ENCODE assay signal across 16 cellular contexts in genomic region chr19:48117515-48118330, GRCh38. TPM values are rescaled to one million over a fixed set of nuclear protein-coding genes. Genes with fewer than 3 reads are reported as not detected.
DNase-seq lines count a peak whose midpoint lies in the region; ATAC-seq lines count a peak whose summit lies in the region.
"Had no signal": no experiment of that assay in that cellular context is flagged by ENCODE, and none has a peak within 500 bp of the region (broad histone marks: within the 10 kb centered on the region; RNA-seq: fewer than 3 reads in every experiment).

No MANE protein-coding gene starts in this region.

- H3K9me3 Mint-ChIP-seq in T-helper 1 cell treated with Interleukin-12 subunit alpha and Interleukin-12 subunit beta and Interleukin-4 antibody, amounts not matched to agents 30 μg/mL and 1 μg/mL, for 36 hours, result no peaks in the 10 kb centered on the region
- H3K9me3 Mint-ChIP-seq in activated naive CD8-positive, alpha-beta T cell treated with anti-CD3 and anti-CD28 coated beads, Interleukin-2, amount 10 ng/mL, durations not matched to agents 7 days and 5 days, result no peaks in the 10 kb centered on the region
- H3K9me3 Mint-ChIP-seq in natural killer cell treated with Interleukin-12 subunit alpha and Interleukin-12 subunit beta and Interleukin-15 and Interleukin-18, amount 100 ng/mL, for 72 hours, result no peaks in the 10 kb centered on the region

- H3K27ac ChIP-seq in KOPT-K1 (ENCODE audit: low read depth, low read length, poor library complexity, severe bottlenecking), result peak overlapping the region; percentile 10
- H3K27ac ChIP-seq: SK-N-MC, testis, WERI-Rb-1 had no signal

- no peaks in the 10 kb centered on the region for H3K9me3 ChIP-seq in KOPT-K1 (ENCODE audit: insufficient read depth, low read length, poor library complexity, severe bottlenecking)
- H3K9me3 ChIP-seq: heart left ventricle, testis had no signal

- peak overlapping the region; percentile 97 for H3K27ac Mint-ChIP-seq in T-helper 1 cell treated with Interleukin-12 subunit alpha and Interleukin-12 subunit beta and Interleukin-4 antibody, amounts not matched to agents 30 μg/mL and 1 μg/mL, for 36 hours
- H3K27ac Mint-ChIP-seq in activated naive CD8-positive, alpha-beta T cell treated with anti-CD3 and anti-CD28 coated beads, Interleukin-2, amount 10 ng/mL, durations not matched to agents 7 days and 5 days, result peak overlapping the region; percentile 67
- peak overlapping the region; percentile 50 to 64 for H3K27ac Mint-ChIP-seq in natural killer cell treated with Interleukin-12 subunit alpha and Interleukin-12 subunit beta and Interleukin-15 and Interleukin-18, amount 100 ng/mL, for 72 hours

- POLR2A ChIA-PET in activated naive CD8-positive, alpha-beta T cell treated with anti-CD3 and anti-CD28 coated beads, Interleukin-2, amount 10 ng/mL, durations not matched to agents 7 days and 5 days (lab: Charles Lee), result no interaction called here

- H3K36me3 ChIP-seq in KOPT-K1 (ENCODE audit: insufficient read depth, low read length), result peaks cover 93% of the 10 kb centered on the region

- H3K27me3 Mint-ChIP-seq in T-helper 1 cell treated with Interleukin-12 subunit alpha and Interleukin-12 subunit beta and Interleukin-4 antibody, amounts not matched to agents 30 μg/mL and 1 μg/mL, for 36 hours (ENCODE audit: low read depth), result no peaks in the 10 kb centered on the region
- H3K27me3 Mint-ChIP-seq in activated naive CD8-positive, alpha-beta T cell treated with anti-CD3 and anti-CD28 coated beads, Interleukin-2, amount 10 ng/mL, durations not matched to agents 7 days and 5 days, result no peaks in the 10 kb centered on the region
- H3K27me3 Mint-ChIP-seq in natural killer cell treated with Interleukin-12 subunit alpha and Interleukin-12 subunit beta and Interleukin-15 and Interleukin-18, amount 100 ng/mL, for 72 hours, result no peaks in the 10 kb centered on the region

- H3K4me3 Mint-ChIP-seq in T-helper 1 cell treated with Interleukin-12 subunit alpha and Interleukin-12 subunit beta and Interleukin-4 antibody, amounts not matched to agents 30 μg/mL and 1 μg/mL, for 36 hours, result peak overlapping the region; percentile 37
- no peak overlapping the region for H3K4me3 Mint-ChIP-seq in activated naive CD8-positive, alpha-beta T cell treated with anti-CD3 and anti-CD28 coated beads, Interleukin-2, amount 10 ng/mL, durations not matched to agents 7 days and 5 days
- no peak overlapping the region for H3K4me3 Mint-ChIP-seq in natural killer cell treated with Interleukin-12 subunit alpha and Interleukin-12 subunit beta and Interleukin-15 and Interleukin-18, amount 100 ng/mL, for 72 hours

- DNase-seq in T-helper 1 cell (no peak), middle frontal gyrus (ENCODE audit: extremely low spot score, low spot score) (no peak), GOT3 (lab: John Stamatoyannopoulos, UW) (no peak), 8988T (no peak)
- DNase-seq in activated naive CD8-positive, alpha-beta T cell treated with anti-CD3 and anti-CD28 coated beads, Interleukin-2, amount 10 ng/mL, durations not matched to agents 7 days and 5 days, result no peak
- no peak for DNase-seq in natural killer cell treated with Interleukin-12 subunit alpha and Interleukin-12 subunit beta and Interleukin-15 and Interleukin-18, amount 100 ng/mL, for 72 hours (ENCODE audit: low spot score)
- DNase-seq: activated effector memory CD4-positive, alpha-beta T cell treated with Interleukin-2 at 50 U/mL for 16 hours; cerebellar nuclear complex; heart left ventricle; left ventricle myocardium superior; nucleus accumbens; testis; WERI-Rb-1 had no signal

- H3K36me3 Mint-ChIP-seq in T-helper 1 cell treated with Interleukin-12 subunit alpha and Interleukin-12 subunit beta and Interleukin-4 antibody, amounts not matched to agents 30 μg/mL and 1 μg/mL, for 36 hours (ENCODE audit: low read depth), result peaks cover 25% of the 10 kb centered on the region
- H3K36me3 Mint-ChIP-seq in activated naive CD8-positive, alpha-beta T cell treated with anti-CD3 and anti-CD28 coated beads, Interleukin-2, amount 10 ng/mL, durations not matched to agents 7 days and 5 days, result peaks cover 24% of the 10 kb centered on the region
- peaks cover 7% of the 10 kb centered on the region for H3K36me3 Mint-ChIP-seq in natural killer cell treated with Interleukin-12 subunit alpha and Interleukin-12 subunit beta and Interleukin-15 and Interleukin-18, amount 100 ng/mL, for 72 hours

- peaks cover 17% of the 10 kb centered on the region for H3K4me1 Mint-ChIP-seq in T-helper 1 cell treated with Interleukin-12 subunit alpha and Interleukin-12 subunit beta and Interleukin-4 antibody, amounts not matched to agents 30 μg/mL and 1 μg/mL, for 36 hours (ENCODE audit: low read depth)
- H3K4me1 Mint-ChIP-seq in activated naive CD8-positive, alpha-beta T cell treated with anti-CD3 and anti-CD28 coated beads, Interleukin-2, amount 10 ng/mL, durations not matched to agents 7 days and 5 days, result peaks cover 12% of the 10 kb centered on the region
- H3K4me1 Mint-ChIP-seq in natural killer cell treated with Interleukin-12 subunit alpha and Interleukin-12 subunit beta and Interleukin-15 and Interleukin-18, amount 100 ng/mL, for 72 hours (ENCODE audit: low read depth in 2 of 2), result peaks cover 14 to 17% of the 10 kb centered on the region in 2 donors

- no peak for ATAC-seq in activated naive CD8-positive, alpha-beta T cell treated with anti-CD3 and anti-CD28 coated beads, Interleukin-2, amount 10 ng/mL, durations not matched to agents 7 days and 5 days (ENCODE audit: low read depth)
- ATAC-seq in natural killer cell treated with Interleukin-12 subunit alpha and Interleukin-12 subunit beta and Interleukin-15 and Interleukin-18, amount 100 ng/mL, for 72 hours, result no peak
- ATAC-seq: heart left ventricle, left ventricle myocardium superior had no signal

RNA-seq across cellular contexts. Expression of gene PLA2G4C, which starts 7.1 kb away (rescaled TPM):
- total RNA-seq in activated naive CD8-positive, alpha-beta T cell treated with anti-CD3 and anti-CD28 coated beads, Interleukin-2, amount 10 ng/mL, durations not matched to agents 7 days and 5 days, result under 1 TPM; 0.65 to 0.72 TPM
- total RNA-seq in natural killer cell treated with Interleukin-12 subunit alpha and Interleukin-12 subunit beta and Interleukin-15 and Interleukin-18, amount 100 ng/mL, for 72 hours, result 10 to 100 TPM in 1 of 2 donors, 1 to 10 TPM in 1; 8.2 to 17.2 TPM

RNA-seq across cellular contexts. Expression of gene LIG1, which starts 52.4 kb away (rescaled TPM):
- 100 to 1,000 TPM; 158 to 168 TPM for total RNA-seq in activated naive CD8-positive, alpha-beta T cell treated with anti-CD3 and anti-CD28 coated beads, Interleukin-2, amount 10 ng/mL, durations not matched to agents 7 days and 5 days
- 100 to 1,000 TPM in 1 of 2 donors, 10 to 100 TPM in 1; 65.8 to 172 TPM for total RNA-seq in natural killer cell treated with Interleukin-12 subunit alpha and Interleukin-12 subunit beta and Interleukin-15 and Interleukin-18, amount 100 ng/mL, for 72 hours

RNA-seq across cellular contexts. Expression of gene ZSWIM9, which starts 52.8 kb away (rescaled TPM):
- 10 to 100 TPM; 10.2 to 13.3 TPM for total RNA-seq in activated naive CD8-positive, alpha-beta T cell treated with anti-CD3 and anti-CD28 coated beads, Interleukin-2, amount 10 ng/mL, durations not matched to agents 7 days and 5 days
- 10 to 100 TPM in 1 of 2 donors, 1 to 10 TPM in 1; 6.2 to 16.8 TPM for total RNA-seq in natural killer cell treated with Interleukin-12 subunit alpha and Interleukin-12 subunit beta and Interleukin-15 and Interleukin-18, amount 100 ng/mL, for 72 hours

Comparison
In these comparisons a context has a peak if more than half of its experiments do, and no peak if none do; other contexts are left out.
1. RNA of gene PLA2G4C, which starts 7.1 kb away (total RNA-seq): 8.2 to 17.2 TPM in natural killer cell treated with Interleukin-12 subunit alpha and Interleukin-12 subunit beta and Interleukin-15 and Interleukin-18, amount 100 ng/mL, for 72 hours; 0.65 to 0.72 TPM in activated naive CD8-positive, alpha-beta T cell treated with anti-CD3 and anti-CD28 coated beads, Interleukin-2, amount 10 ng/mL, durations not matched to agents 7 days and 5 days; every median in the first group is over 4 times any median in the second.
2. Peak in every context shown above with its lines, with median percentiles within 50 percentile points of each other: H3K27ac Mint-ChIP-seq.